ENCODE assay signal across 20 cellular contexts in genomic region chr20:57247292-57247975, GRCh38. TPM values are rescaled to one million over a fixed set of nuclear protein-coding genes. Genes with fewer than 3 reads are reported as not detected.
DNase-seq lines count a peak whose midpoint lies in the region; ATAC-seq and TF ChIP-seq lines count a peak whose summit lies in the region.
"Had no signal": no experiment of that assay in that cellular context is flagged by ENCODE, and none has a peak within 500 bp of the region (broad histone marks: within the 10 kb centered on the region; RNA-seq: fewer than 3 reads in every experiment).

No MANE protein-coding gene starts in this region.

- H3K79me2 ChIP-seq in DOHH2 (ENCODE audit: control insufficient read depth, low read length) (peaks cover 100% of the 10 kb centered on the region), trophoblast cell (ENCODE audit: control insufficient read depth, insufficient read depth, low read length, poor library complexity) (peaks cover 2% of the 10 kb centered on the region)

- ATAC-seq in Right ventricle myocardium superior (ENCODE audit: poor library complexity) (peak; percentile 40), left ventricle myocardium superior (no peak), GM21529 (IDR thresholded peaks at IDR 0.05; ENCODE audit: unreplicated experiment) (no peak)

- H2BK5ac ChIP-seq in trophoblast cell (ENCODE audit: low read depth, low read length, poor library complexity), result no peak overlapping the region

- H3K18ac ChIP-seq in trophoblast cell (ENCODE audit: low read length), result no peak overlapping the region

- H2AFZ ChIP-seq in trophoblast cell (ENCODE audit: insufficient read depth, low read length, poor library complexity), result peak overlapping the region; percentile 30

- no peaks in the 10 kb centered on the region for H3K9me2 ChIP-seq in DOHH2 (replicated peaks; ENCODE audit: control insufficient read depth, low read length)

- no peak overlapping the region for H3K14ac ChIP-seq in trophoblast cell (ENCODE audit: low read length)

- DNase-seq in Right ventricle myocardium superior, result no peak
- no peak for DNase-seq in left ventricle myocardium superior
- no peak for DNase-seq in trophoblast cell
- no peak for DNase-seq in putamen (ENCODE audit: low spot score)
- DNase-seq in NCI-H1105 treated with DMSO at 0.1 percent for 48 hours (lab: John Stamatoyannopoulos, UW), result no peak
- DNase-seq: AML-193; NCI-H1092 treated with DMSO at 0.1 percent for 48 hours; NCI-H146; NCI-H2029; NCI-H2171; NCI-H345; NCI-H524; NCI-H774; NK-92 treated with Interleukin-12 subunit alpha and Interleukin-12 subunit beta, amount 100 ng/mL, for 24 hours; Peyer's patch had no signal

- H4K20me1 ChIP-seq in DOHH2 (ENCODE audit: control insufficient read depth, insufficient read depth, low read depth, low read length), result peaks cover 68% of the 10 kb centered on the region

- H3K79me1 ChIP-seq in trophoblast cell (ENCODE audit: low read length), result no peaks in the 10 kb centered on the region

- H4K8ac ChIP-seq in trophoblast cell (ENCODE audit: low read depth, low read length), result no peak overlapping the region

- H3F3A ChIP-seq in DOHH2 (ENCODE audit: control insufficient read depth, insufficient read depth), result peaks cover 19% of the 10 kb centered on the region

- intact Hi-C loops in Right ventricle myocardium superior (cut with DNase I), result no loop called here
- intact Hi-C loops in left ventricle myocardium superior (cut with micrococcal nuclease), result no loop called here

- H3K27ac ChIP-seq in DOHH2 (ENCODE audit: low read depth, low read length) (peak overlapping the region; percentile 42), VCaP (peak overlapping the region; percentile 45), trophoblast cell (ENCODE audit: low read depth, low read length) (peak overlapping the region; percentile 2)
- H3K27ac ChIP-seq: Peyer's patch, SK-N-MC had no signal

- H3K4me2 ChIP-seq in DOHH2 (ENCODE audit: low read length), result peak overlapping the region; percentile 37
- H3K4me2 ChIP-seq in trophoblast cell (ENCODE audit: low read length), result no peak overlapping the region

- H3K4me1 ChIP-seq in DOHH2 (ENCODE audit: control insufficient read depth, low read length), result peaks cover 91% of the 10 kb centered on the region
- H3K4me1 ChIP-seq in trophoblast cell (ENCODE audit: control insufficient read depth in 1 of 2, insufficient read depth in 2 of 2, low read length in 2 of 2), result peaks cover 18 to 22% of the 10 kb centered on the region in 2 experiments
- H3K4me1 ChIP-seq: Peyer's patch had no signal

- no peak overlapping the region for H3K23ac ChIP-seq in trophoblast cell (ENCODE audit: low read length)

- H3K36me3 ChIP-seq in DOHH2 (ENCODE audit: control insufficient read depth, low read length), result peaks cover 94% of the 10 kb centered on the region
- H3K36me3 ChIP-seq in trophoblast cell (ENCODE audit: control insufficient read depth in 1 of 2, insufficient read depth in 2 of 2, low read length in 2 of 2), result peaks cover 0 to 1% of the 10 kb centered on the region in 2 experiments
- H3K36me3 ChIP-seq: Peyer's patch had no signal

- H2AK5ac ChIP-seq in trophoblast cell (ENCODE audit: low read length), result no peak overlapping the region

- no peak overlapping the region for H4K91ac ChIP-seq in trophoblast cell (ENCODE audit: low read depth, low read length)

- no peaks in the 10 kb centered on the region for H3K27me3 ChIP-seq in DOHH2 (ENCODE audit: control insufficient read depth, low read length)
- H3K27me3 ChIP-seq in trophoblast cell (ENCODE audit: insufficient read depth, low read length), result no peaks in the 10 kb centered on the region
- H3K27me3 ChIP-seq: Peyer's patch had no signal

- no peak overlapping the region for H3K9ac ChIP-seq in trophoblast cell (ENCODE audit: low read length)

- H2BK120ac ChIP-seq in trophoblast cell (ENCODE audit: insufficient read depth, low read length, poor library complexity), result no peak overlapping the region

- TF ChIP-seq CTCF in DOHH2 (IDR thresholded peaks at IDR 0.05; ENCODE audit: low read depth, low read length, poor library complexity, severe bottlenecking), result no peak
- TF ChIP-seq CTCF in VCaP (conservative IDR thresholded peaks at IDR 0.05), result no peak

- H3K4me3 ChIP-seq in DOHH2 (ENCODE audit: low read length) (peak overlapping the region; percentile 22; the same call in 1 of the 2 replicates), trophoblast cell (ENCODE audit: low read depth, low read length) (no peak overlapping the region)
- H3K4me3 ChIP-seq: Peyer's patch, SK-N-MC had no signal

- H3K9me3 ChIP-seq in DOHH2 (ENCODE audit: control insufficient read depth, insufficient read depth, low read length) (no peaks in the 10 kb centered on the region), trophoblast cell (ENCODE audit: insufficient read depth, low read depth, low read length) (peaks cover 2% of the 10 kb centered on the region)

- peak overlapping the region; percentile 4 for H2BK12ac ChIP-seq in trophoblast cell (ENCODE audit: low read length)

- WGBS in trophoblast cell (ENCODE audit: extremely low coverage, insufficient coverage, insufficient read length), result no CpG with 5 or more reads among the region's 8 CpGs

- H3K4ac ChIP-seq in trophoblast cell (ENCODE audit: low read depth, low read length), result no peak overlapping the region

- no peak overlapping the region for H4K12ac ChIP-seq in trophoblast cell (ENCODE audit: low read depth, low read length)

RNA-seq across cellular contexts. Expression of gene BMP7, which starts 19.0 kb away (rescaled TPM):
- total RNA-seq in Right ventricle myocardium superior, result 23.2 TPM
- total RNA-seq in left ventricle myocardium superior, result 32.2 TPM
- polyA plus RNA-seq in trophoblast cell (2013), result 13.5 and 14.2 TPM in 2 replicates
- polyA plus RNA-seq: AG04450 had no signal
